1 cellular context compared by ENCODE assay signal in genomic region chr1:200411406-200412257, GRCh38.
TF ChIP-seq lines count a peak whose summit lies in the region.

No MANE protein-coding gene starts in this region.

TF ChIP-seq in H1, 55 proteins besides CTCF, POLR2A, EP300 and RAD21:
- TF ChIP-seq CHD7 (IDR thresholded peaks at IDR 0.05; ENCODE audit: insufficient replicate concordance, low read length) (peak; percentile 4), CEBPB (IDR thresholded peaks at IDR 0.05; ENCODE audit: low read depth, low read length) (peak; percentile 37; the same call in 1 of the 2 replicates), RBBP5 (IDR thresholded peaks at IDR 0.05; ENCODE audit: borderline replicate concordance, low read depth, low read length) (no peak), POU5F1 (IDR thresholded peaks at IDR 0.05; ENCODE audit: low read depth, low read length) (0 out of 2 replicates have a peak, but pooled peaks have one; percentile 20), PHF8 (conservative IDR thresholded peaks at IDR 0.05; ENCODE audit: low read depth, low read length) (peak; percentile 61), TBP (IDR thresholded peaks at IDR 0.05; ENCODE audit: low read depth, low read length) (peak; percentile 42; the same call in 1 of the 2 replicates), CREB1 (IDR thresholded peaks at IDR 0.05) (peak; percentile 67), KDM4A (IDR thresholded peaks at IDR 0.05; ENCODE audit: low read depth, low read length, severe bottlenecking) (no peak), BRCA1 (IDR thresholded peaks at IDR 0.05; ENCODE audit: low read depth, low read length) (no peak), SP1 (IDR thresholded peaks at IDR 0.05; ENCODE audit: low read depth, low read length) (peak; percentile 86), NANOG (IDR thresholded peaks at IDR 0.05; ENCODE audit: insufficient read depth, low read depth, low read length, poor library complexity, severe bottlenecking) (peak; percentile 53), YY1 (IDR thresholded peaks at IDR 0.05; ENCODE audit: low read depth, low read length) (0 out of 2 replicates have a peak, but pooled peaks have one; percentile 40), EGR1 (IDR thresholded peaks at IDR 0.05; ENCODE audit: borderline replicate concordance, low read depth, low read length) (no peak), TEAD4 (IDR thresholded peaks at IDR 0.05; ENCODE audit: low read depth, low read length) (peak; percentile 85), TAF1 (IDR thresholded peaks at IDR 0.05; ENCODE audit: low read depth, low read length) (no peak; the same call in 1 of the 2 replicates), SP4 (IDR thresholded peaks at IDR 0.05; ENCODE audit: low read length) (no peak), E2F6 (IDR thresholded peaks at IDR 0.05) (no peak), HDAC2 (IDR thresholded peaks at IDR 0.05; ENCODE audit: borderline replicate concordance in 1 of 2, low read depth in 2 of 2, low read length in 2 of 2) (peak; percentile 33 to 75; a peak in 1 of 4 replicates), CHD1 (IDR thresholded peaks at IDR 0.05; ENCODE audit: low read depth, low read length) (no peak), SP2 (IDR thresholded peaks at IDR 0.05; ENCODE audit: low read length) (peak; percentile 14; the same call in 1 of the 2 replicates), CBX8 (IDR thresholded peaks at IDR 0.05; ENCODE audit: borderline replicate concordance, low read depth, low read length) (no peak), SIN3A (conservative IDR thresholded peaks at IDR 0.05 in 1 of 2, IDR thresholded peaks at IDR 0.05 in 1 of 2; ENCODE audit: low read depth in 1 of 2, low read length in 2 of 2) (peak; percentile 66 to 76; a peak in 2 of 4 replicates)
